ENCODE assay signal across 26 cellular contexts in the genomic region with DNA sequence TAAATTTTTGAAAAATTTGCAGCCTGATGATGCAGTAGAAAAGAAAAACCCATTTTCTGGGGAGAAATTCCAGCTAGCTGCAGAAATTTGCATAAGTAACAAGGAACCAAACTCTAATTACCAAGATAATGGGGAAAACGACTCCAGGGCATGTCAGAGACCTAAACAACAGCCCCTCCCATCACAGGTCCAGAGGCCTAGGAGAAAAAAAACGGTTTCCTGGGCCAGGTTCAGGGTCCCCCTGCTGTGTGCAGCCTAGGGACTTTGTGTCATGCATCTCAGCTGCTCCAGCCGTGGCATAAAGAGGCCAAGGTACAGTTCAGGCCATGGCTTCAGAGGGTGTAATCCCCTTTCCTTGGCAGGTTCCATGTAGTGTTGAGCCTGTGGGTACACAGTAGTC.
"Had no signal": no experiment of that assay in that cellular context is flagged by ENCODE, and none has a peak within 500 bp of the region (broad histone marks: within the 10 kb centered on the region; RNA-seq: fewer than 3 reads in every experiment).

No MANE protein-coding gene starts in this region.

- H3K27me3 Mint-ChIP-seq: activated B cell treated with CpG ODN at 0.5 μM for 24 hours; activated CD4-positive, alpha-beta T cell treated with anti-CD3 and anti-CD28 coated beads, Interleukin-2, amount 10 ng/mL, durations not matched to agents 24 days and 14 days; activated CD8-positive, alpha-beta memory T cell treated with anti-CD3 and anti-CD28 coated beads, Interleukin-2, amount 10 ng/mL, durations not matched to agents 7 days and 5 days; activated naive CD4-positive, alpha-beta T cell treated with anti-CD3 and anti-CD28 coated beads, Interleukin-2, amount 50 U/mL, for 24 hours; activated T-cell treated with anti-CD3 and anti-CD28 coated beads, Interleukin-2, amount 50 U/mL, for 24 hours had no signal

- H3K27me3 ChIP-seq: body of pancreas had no signal

- H3K4me3 ChIP-seq: body of pancreas had no signal

- H3K9me3 Mint-ChIP-seq: activated CD4-positive, alpha-beta T cell treated with anti-CD3 and anti-CD28 coated beads, Interleukin-2, amount 10 ng/mL, durations not matched to agents 24 days and 14 days; activated T-helper 1 cell treated with anti-CD3 and anti-CD28 coated beads, Interleukin-12 subunit alpha, Interleukin-12 subunit beta, Interleukin-2, Interleukin-4 antibody, amounts not matched to agents 30 ng/mL and 10 ng/mL and 1 ng/mL, durations not matched to agents 14 hours and 24 hours and 36 hours had no signal

- H3K4me1 Mint-ChIP-seq: activated B cell treated with CpG ODN at 0.5 μM for 24 hours; activated CD4-positive, alpha-beta T cell treated with anti-CD3 and anti-CD28 coated beads, Interleukin-2, amount 10 ng/mL, durations not matched to agents 24 days and 14 days; activated CD8-positive, alpha-beta memory T cell treated with anti-CD3 and anti-CD28 coated beads, Interleukin-2, amount 10 ng/mL, durations not matched to agents 7 days and 5 days; activated naive CD4-positive, alpha-beta T cell treated with anti-CD3 and anti-CD28 coated beads, Interleukin-2, amount 50 U/mL, for 24 hours had no signal

- H3K36me3 Mint-ChIP-seq: activated CD8-positive, alpha-beta memory T cell treated with anti-CD3 and anti-CD28 coated beads, Interleukin-2, amount 10 ng/mL, durations not matched to agents 7 days and 5 days; activated naive CD4-positive, alpha-beta T cell treated with anti-CD3 and anti-CD28 coated beads, Interleukin-2, amount 50 U/mL, for 24 hours had no signal

- ATAC-seq: activated CD8-positive, alpha-beta memory T cell treated with anti-CD3 and anti-CD28 coated beads, Interleukin-2, amount 10 ng/mL, durations not matched to agents 7 days and 5 days; body of pancreas; PC-3 had no signal

- H3K27ac Mint-ChIP-seq: activated B cell treated with CpG ODN at 0.5 μM for 24 hours; activated CD4-positive, alpha-beta T cell treated with anti-CD3 and anti-CD28 coated beads, Interleukin-2, amount 10 ng/mL, durations not matched to agents 24 days and 14 days; activated CD8-positive, alpha-beta memory T cell treated with anti-CD3 and anti-CD28 coated beads, Interleukin-2, amount 10 ng/mL, durations not matched to agents 7 days and 5 days; activated naive CD4-positive, alpha-beta T cell treated with anti-CD3 and anti-CD28 coated beads, Interleukin-2, amount 50 U/mL, for 24 hours; activated T-cell treated with anti-CD3 and anti-CD28 coated beads, Interleukin-2, amount 50 U/mL, for 24 hours; activated T-helper 1 cell treated with anti-CD3 and anti-CD28 coated beads, Interleukin-12 subunit alpha, Interleukin-12 subunit beta, Interleukin-2, Interleukin-4 antibody, amounts not matched to agents 30 ng/mL and 10 ng/mL and 1 ng/mL, durations not matched to agents 14 hours and 24 hours and 36 hours; T-helper 1 cell treated with Interleukin-12 subunit alpha and Interleukin-12 subunit beta and Interleukin-4 antibody, amounts not matched to agents 30 μg/mL and 1 μg/mL, for 36 hours had no signal

- H3K4me1 ChIP-seq: body of pancreas had no signal

- H3K4me3 Mint-ChIP-seq: activated B cell treated with CpG ODN at 0.5 μM for 24 hours; activated CD4-positive, alpha-beta T cell treated with anti-CD3 and anti-CD28 coated beads, Interleukin-2, amount 10 ng/mL, durations not matched to agents 24 days and 14 days; activated CD8-positive, alpha-beta memory T cell treated with anti-CD3 and anti-CD28 coated beads, Interleukin-2, amount 10 ng/mL, durations not matched to agents 7 days and 5 days; activated naive CD4-positive, alpha-beta T cell treated with anti-CD3 and anti-CD28 coated beads, Interleukin-2, amount 50 U/mL, for 24 hours; activated T-cell treated with anti-CD3 and anti-CD28 coated beads, Interleukin-2, amount 50 U/mL, for 24 hours; activated T-helper 1 cell treated with anti-CD3 and anti-CD28 coated beads, Interleukin-12 subunit alpha, Interleukin-12 subunit beta, Interleukin-2, Interleukin-4 antibody, amounts not matched to agents 30 ng/mL and 10 ng/mL and 1 ng/mL, durations not matched to agents 14 hours and 24 hours and 36 hours; T-helper 1 cell treated with Interleukin-12 subunit alpha and Interleukin-12 subunit beta and Interleukin-4 antibody, amounts not matched to agents 30 μg/mL and 1 μg/mL, for 36 hours had no signal

- H3K27ac ChIP-seq: body of pancreas had no signal

- DNase-seq: activated B cell treated with CpG ODN at 0.5 μM for 24 hours; activated CD4-positive, alpha-beta T cell treated with anti-CD3 and anti-CD28 coated beads for 1 hour; activated CD4-positive, alpha-beta T cell treated with anti-CD3 and anti-CD28 coated beads, Interleukin-2, amount 10 ng/mL, durations not matched to agents 24 days and 14 days; activated CD4-positive, alpha-beta T cell treated with anti-CD3 and anti-CD28 coated beads, Interleukin-2, amount 50 U/mL, for 48 hours; activated CD8-positive, alpha-beta memory T cell treated with anti-CD3 and anti-CD28 coated beads, Interleukin-2, amount 10 ng/mL, durations not matched to agents 7 days and 5 days; activated effector memory CD4-positive, alpha-beta T cell treated with Interleukin-2 at 50 U/mL for 16 hours; activated naive CD4-positive, alpha-beta T cell; activated T-cell treated with anti-CD3 and anti-CD28 coated beads, Interleukin-2, amount 50 U/mL, for 24 hours; aorta; body of pancreas; Karpas-422; MM.1S; NCI-H1105 treated with DMSO at 0.1 percent for 48 hours; NCI-H1436 treated with DMSO at 0.1 percent for 48 hours; NCI-H187 treated with DMSO at 0.1 percent for 48 hours; NCI-H2171 treated with DMSO at 0.1 percent for 48 hours; NCI-H345; NCI-H510A treated with DMSO at 0.1 percent for 48 hours; NCI-H69; NK-92 treated with Interleukin-12 subunit alpha and Interleukin-12 subunit beta, amount 100 ng/mL, for 24 hours; PC-3; SHP77; T-helper 9 cell had no signal

- H3K9me3 ChIP-seq: body of pancreas had no signal
